In genomic region chr3:43855674-43856299, GRCh38 we compare ENCODE assay signal across 8 cellular contexts.
A peak's percentile ranks its signal among the peaks of the same experiment; 100 is the strongest.
DNase-seq lines count a peak whose midpoint lies in the region; ATAC-seq and TF ChIP-seq lines count a peak whose summit lies in the region.

No MANE protein-coding gene starts in this region.

- no TSS peak for BruUV-seq in HCT116 (replicated peaks; lab: Mats Ljungman, UMichigan)

- H2AFZ ChIP-seq in HCT116 (ENCODE audit: low read depth, low read length, poor library complexity, severe bottlenecking): no peak overlapping the region

- no peak overlapping the region for H3K4me3 ChIP-seq in HCT116 (replicated peaks in 1 of 2; ENCODE audit: low read depth in 1 of 2, low read length in 2 of 2)
- no peak overlapping the region for H3K4me3 ChIP-seq in psoas muscle

- no peaks in the 10 kb centered on the region for H4K20me1 ChIP-seq in HCT116 (ENCODE audit: insufficient read depth)

- no peaks in the 10 kb centered on the region for H3K9me3 ChIP-seq in HCT116 (ENCODE audit: control insufficient read depth in 1 of 2, insufficient read depth in 1 of 2, low read depth in 1 of 2, low read length in 2 of 2)
- no peaks in the 10 kb centered on the region for H3K9me3 ChIP-seq in psoas muscle

- H3K27ac Mint-ChIP-seq in activated T-helper 1 cell treated with anti-CD3 and anti-CD28 coated beads, Interleukin-12 subunit alpha, Interleukin-12 subunit beta, Interleukin-2, Interleukin-4 antibody, amounts not matched to agents 30 ng/mL and 10 ng/mL and 1 ng/mL, durations not matched to agents 14 hours and 24 hours and 36 hours: no peak overlapping the region

- H3K79me2 ChIP-seq in HCT116 (ENCODE audit: insufficient read depth, low read length): no peaks in the 10 kb centered on the region

- H3K27ac ChIP-seq in HCT116 (ENCODE audit: low read depth, low read length): no peak overlapping the region
- no peak overlapping the region for H3K27ac ChIP-seq in psoas muscle

- peaks cover 31% of the 10 kb centered on the region; the same call in 1 of the 2 replicates for H3K27me3 ChIP-seq in HCT116 (ENCODE audit: insufficient read depth, low read length)
- H3K27me3 ChIP-seq in psoas muscle (ENCODE audit: insufficient read depth in 3 of 3, low read length in 2 of 3): peaks cover 0 to 36% (median 6%) of the 10 kb centered on the region in 3 donors

- 0 out of 4 replicates have a peak, but pooled peaks cover 0 to 2% of the 10 kb centered on the region in 2 experiments for H3K4me1 ChIP-seq in HCT116 (ENCODE audit: control insufficient read depth in 1 of 2, insufficient read depth in 2 of 2, low read length in 2 of 2)
- H3K4me1 ChIP-seq in psoas muscle: no peaks in the 10 kb centered on the region

- no peaks in the 10 kb centered on the region for H3K36me3 ChIP-seq in HCT116 (ENCODE audit: control insufficient read depth in 1 of 2, insufficient read depth in 2 of 2, low read length in 2 of 2)
- no peaks in the 10 kb centered on the region for H3K36me3 ChIP-seq in psoas muscle (ENCODE audit: insufficient read depth in 1 of 2, low read depth in 1 of 2)

- no peaks in the 10 kb centered on the region for H3K9me3 Mint-ChIP-seq in activated T-helper 1 cell treated with anti-CD3 and anti-CD28 coated beads, Interleukin-12 subunit alpha, Interleukin-12 subunit beta, Interleukin-2, Interleukin-4 antibody, amounts not matched to agents 30 ng/mL and 10 ng/mL and 1 ng/mL, durations not matched to agents 14 hours and 24 hours and 36 hours

- H3K4me1 Mint-ChIP-seq in activated T-helper 1 cell treated with anti-CD3 and anti-CD28 coated beads, Interleukin-12 subunit alpha, Interleukin-12 subunit beta, Interleukin-2, Interleukin-4 antibody, amounts not matched to agents 30 ng/mL and 10 ng/mL and 1 ng/mL, durations not matched to agents 14 hours and 24 hours and 36 hours (ENCODE audit: low read depth): no peaks in the 10 kb centered on the region

- DNase-seq in DMS53 (lab: John Stamatoyannopoulos, UW): peak; percentile 57
- DNase-seq in HCT116 (ENCODE audit: low read depth, low spot score): peak; percentile 27
- DNase-seq in NCI-H82 treated with DMSO at 0.1 percent for 48 hours (lab: John Stamatoyannopoulos, UW; ENCODE audit: unreplicated experiment): peak; percentile 11
- peak; percentile 25 for DNase-seq in activated T-helper 1 cell treated with anti-CD3 and anti-CD28 coated beads, Interleukin-12 subunit alpha, Interleukin-12 subunit beta, Interleukin-2, Interleukin-4 antibody, amounts not matched to agents 30 ng/mL and 10 ng/mL and 1 ng/mL, durations not matched to agents 14 hours and 24 hours and 36 hours (ENCODE audit: low spot score)
- peak; percentile 54 for DNase-seq in globus pallidus (ENCODE audit: low spot score)
- peak in 1 of 2 donors; percentile 24 for DNase-seq in psoas muscle

- RAD21 ChIA-PET in HCT116 (lab: Charles Lee; ENCODE audit: low non-redundant PET in 1 of 2, low total read pairs in 2 of 2, uncharacterized antibody in 2 of 2, unreplicated experiment in 2 of 2): no interaction called here

- H3K27me3 Mint-ChIP-seq in activated T-helper 1 cell treated with anti-CD3 and anti-CD28 coated beads, Interleukin-12 subunit alpha, Interleukin-12 subunit beta, Interleukin-2, Interleukin-4 antibody, amounts not matched to agents 30 ng/mL and 10 ng/mL and 1 ng/mL, durations not matched to agents 14 hours and 24 hours and 36 hours (ENCODE audit: insufficient read depth): peaks cover 15% of the 10 kb centered on the region

- 17 to 24% (median 23%) methylated on average over 3 of the region's 3 CpGs for WGBS in psoas muscle, 3 donors

- no peak for TF ChIP-seq POLR2A in HCT116 (IDR thresholded peaks at IDR 0.05; ENCODE audit: borderline replicate concordance, extremely low read depth, insufficient read depth, insufficient read length)

- no peak overlapping the region for H3K4me3 Mint-ChIP-seq in activated T-helper 1 cell treated with anti-CD3 and anti-CD28 coated beads, Interleukin-12 subunit alpha, Interleukin-12 subunit beta, Interleukin-2, Interleukin-4 antibody, amounts not matched to agents 30 ng/mL and 10 ng/mL and 1 ng/mL, durations not matched to agents 14 hours and 24 hours and 36 hours

- H3K9ac ChIP-seq in HCT116 (ENCODE audit: low read length): no peak overlapping the region

- H3K4me2 ChIP-seq in HCT116 (ENCODE audit: low read length): peak overlapping the region; percentile 24; the same call in 1 of the 2 replicates

- peak; percentile 79 for TF ChIP-seq RAD21 in HCT116 (IDR thresholded peaks at IDR 0.05; ENCODE audit: low read depth)

- CTCF ChIA-PET in HCT116 (lab: Charles Lee): interaction anchor here (0.6 to 2.8 kb wide), 20 partner anchors 9 to 347 kb away, joined by 3 to 23 read pairs (median 4); no protein-coding TSS in a partner anchor

- POLR2A ChIA-PET in HCT116 (lab: Charles Lee): interaction anchor here (1.3 to 1.5 kb wide), 2 partner anchors 14 to 218 kb away, joined by 3 to 4 read pairs; no protein-coding TSS in a partner anchor

- no peaks in the 10 kb centered on the region for H3K36me3 Mint-ChIP-seq in activated T-helper 1 cell treated with anti-CD3 and anti-CD28 coated beads, Interleukin-12 subunit alpha, Interleukin-12 subunit beta, Interleukin-2, Interleukin-4 antibody, amounts not matched to agents 30 ng/mL and 10 ng/mL and 1 ng/mL, durations not matched to agents 14 hours and 24 hours and 36 hours (ENCODE audit: low read depth)

- ATAC-seq in HCT116 (peak; percentile 98), psoas muscle (peak in 1 of 4 donors; percentile 67), GM19467 (IDR thresholded peaks at IDR 0.05; ENCODE audit: unreplicated experiment) (no peak), GM21447 (IDR thresholded peaks at IDR 0.05; ENCODE audit: unreplicated experiment) (no peak)

- TF ChIP-seq CTCF in HCT116 (IDR thresholded peaks at IDR 0.05 in 2 of 3, conservative IDR thresholded peaks at IDR 0.05 in 1 of 3; ENCODE audit: borderline replicate concordance in 1 of 3, insufficient read depth in 1 of 3, low read depth in 2 of 3, low read length in 2 of 3): peak; percentile 63 to 83 (median 70); a peak in 5 of 6 replicates
- peak; percentile 41 for TF ChIP-seq CTCF in psoas muscle (IDR thresholded peaks at IDR 0.05)

- no peaks in the 10 kb centered on the region for H3K9me2 ChIP-seq in HCT116 (ENCODE audit: insufficient read depth)

- intact Hi-C loops in HCT116 (cut with micrococcal nuclease) (loop anchor here (2.0 kb wide), 1 partner anchor 259 kb away; no protein-coding TSS in a partner anchor), psoas muscle (cut with DNase I) (no loop called here)
- intact Hi-C loops in activated T-helper 1 cell treated with anti-CD3 and anti-CD28 coated beads, Interleukin-12 subunit alpha, Interleukin-12 subunit beta, Interleukin-2, Interleukin-4 antibody, amounts not matched to agents 30 ng/mL and 10 ng/mL and 1 ng/mL, durations not matched to agents 14 hours and 24 hours and 36 hours (cut with micrococcal nuclease): loop anchor here (1.0 kb wide), 1 partner anchor 343 kb away; no protein-coding TSS in a partner anchor

TF ChIP-seq in HCT116, 20 proteins besides CTCF, POLR2A, EP300 and RAD21:
- TF ChIP-seq, protein P1, sequence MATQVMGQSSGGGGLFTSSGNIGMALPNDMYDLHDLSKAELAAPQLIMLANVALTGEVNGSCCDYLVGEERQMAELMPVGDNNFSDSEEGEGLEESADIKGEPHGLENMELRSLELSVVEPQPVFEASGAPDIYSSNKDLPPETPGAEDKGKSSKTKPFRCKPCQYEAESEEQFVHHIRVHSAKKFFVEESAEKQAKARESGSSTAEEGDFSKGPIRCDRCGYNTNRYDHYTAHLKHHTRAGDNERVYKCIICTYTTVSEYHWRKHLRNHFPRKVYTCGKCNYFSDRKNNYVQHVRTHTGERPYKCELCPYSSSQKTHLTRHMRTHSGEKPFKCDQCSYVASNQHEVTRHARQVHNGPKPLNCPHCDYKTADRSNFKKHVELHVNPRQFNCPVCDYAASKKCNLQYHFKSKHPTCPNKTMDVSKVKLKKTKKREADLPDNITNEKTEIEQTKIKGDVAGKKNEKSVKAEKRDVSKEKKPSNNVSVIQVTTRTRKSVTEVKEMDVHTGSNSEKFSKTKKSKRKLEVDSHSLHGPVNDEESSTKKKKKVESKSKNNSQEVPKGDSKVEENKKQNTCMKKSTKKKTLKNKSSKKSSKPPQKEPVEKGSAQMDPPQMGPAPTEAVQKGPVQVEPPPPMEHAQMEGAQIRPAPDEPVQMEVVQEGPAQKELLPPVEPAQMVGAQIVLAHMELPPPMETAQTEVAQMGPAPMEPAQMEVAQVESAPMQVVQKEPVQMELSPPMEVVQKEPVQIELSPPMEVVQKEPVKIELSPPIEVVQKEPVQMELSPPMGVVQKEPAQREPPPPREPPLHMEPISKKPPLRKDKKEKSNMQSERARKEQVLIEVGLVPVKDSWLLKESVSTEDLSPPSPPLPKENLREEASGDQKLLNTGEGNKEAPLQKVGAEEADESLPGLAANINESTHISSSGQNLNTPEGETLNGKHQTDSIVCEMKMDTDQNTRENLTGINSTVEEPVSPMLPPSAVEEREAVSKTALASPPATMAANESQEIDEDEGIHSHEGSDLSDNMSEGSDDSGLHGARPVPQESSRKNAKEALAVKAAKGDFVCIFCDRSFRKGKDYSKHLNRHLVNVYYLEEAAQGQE (IDR thresholded peaks at IDR 0.05; ENCODE audit: low read depth): no peak
- TF ChIP-seq ZFX (IDR thresholded peaks at IDR 0.05) (no peak), YY1 (IDR thresholded peaks at IDR 0.05; ENCODE audit: extremely low read depth, insufficient replicate concordance, low read depth, low read length) (peak; percentile 84), SP1 (IDR thresholded peaks at IDR 0.05; ENCODE audit: low read depth) (no peak), ZNF274 (IDR thresholded peaks at IDR 0.05; ENCODE audit: low read depth, low read length) (no peak)
- TF ChIP-seq, protein P2, sequence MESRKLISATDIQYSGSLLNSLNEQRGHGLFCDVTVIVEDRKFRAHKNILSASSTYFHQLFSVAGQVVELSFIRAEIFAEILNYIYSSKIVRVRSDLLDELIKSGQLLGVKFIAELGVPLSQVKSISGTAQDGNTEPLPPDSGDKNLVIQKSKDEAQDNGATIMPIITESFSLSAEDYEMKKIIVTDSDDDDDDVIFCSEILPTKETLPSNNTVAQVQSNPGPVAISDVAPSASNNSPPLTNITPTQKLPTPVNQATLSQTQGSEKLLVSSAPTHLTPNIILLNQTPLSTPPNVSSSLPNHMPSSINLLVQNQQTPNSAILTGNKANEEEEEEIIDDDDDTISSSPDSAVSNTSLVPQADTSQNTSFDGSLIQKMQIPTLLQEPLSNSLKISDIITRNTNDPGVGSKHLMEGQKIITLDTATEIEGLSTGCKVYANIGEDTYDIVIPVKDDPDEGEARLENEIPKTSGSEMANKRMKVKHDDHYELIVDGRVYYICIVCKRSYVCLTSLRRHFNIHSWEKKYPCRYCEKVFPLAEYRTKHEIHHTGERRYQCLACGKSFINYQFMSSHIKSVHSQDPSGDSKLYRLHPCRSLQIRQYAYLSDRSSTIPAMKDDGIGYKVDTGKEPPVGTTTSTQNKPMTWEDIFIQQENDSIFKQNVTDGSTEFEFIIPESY (IDR thresholded peaks at IDR 0.05; ENCODE audit: extremely low read depth, insufficient replicate concordance, low read length): no peak
TF ChIP-seq in HCT116: peak in this region for 1.

Comparison
In these comparisons a context has a peak if more than half of its experiments do, and no peak if none do; other contexts are left out.
1. intact Hi-C loops: an anchor here in HCT116 (2.0 kb wide) and activated T-helper 1 cell treated with anti-CD3 and anti-CD28 coated beads, Interleukin-12 subunit alpha, Interleukin-12 subunit beta, Interleukin-2, Interleukin-4 antibody, amounts not matched to agents 30 ng/mL and 10 ng/mL and 1 ng/mL, durations not matched to agents 14 hours and 24 hours and 36 hours (1.0 kb wide); none called in psoas muscle.